ENCODE assay signal across 8 cellular contexts in genomic region chr1:153991151-153991472, GRCh38. TPM values are rescaled to one million over a fixed set of nuclear protein-coding genes. Genes with fewer than 3 reads are reported as not detected.
DNase-seq lines count a peak whose midpoint lies in the region; ATAC-seq and TF ChIP-seq lines count a peak whose summit lies in the region.

No MANE protein-coding gene starts in this region.

- TF ChIP-seq POLR2A in spleen (IDR thresholded peaks at IDR 0.05): no peak

- peaks cover 7% of the 10 kb centered on the region for H3K9me3 Mint-ChIP-seq in HFFc6
- H3K9me3 Mint-ChIP-seq in activated naive CD4-positive, alpha-beta T cell treated with anti-CD3 and anti-CD28 coated beads, Interleukin-2, amount 50 U/mL, for 72 hours: peaks cover 3 to 9% of the 10 kb centered on the region in 2 donors

- DNase-seq in HFFc6 (no peak), spleen (no peak), EL (no peak), kidney tubule cell (ENCODE audit: low spot score) (no peak), middle frontal gyrus (ENCODE audit: extremely low spot score, low spot score) (no peak)
- no peak for DNase-seq in activated naive CD4-positive, alpha-beta T cell treated with anti-CD3 and anti-CD28 coated beads, Interleukin-2, amount 50 U/mL, for 72 hours (ENCODE audit: low spot score in 2 of 2)

- peak overlapping the region; percentile 99 for H3K27ac Mint-ChIP-seq in HFFc6
- peak overlapping the region; percentile 97 for H3K27ac Mint-ChIP-seq in activated naive CD4-positive, alpha-beta T cell treated with anti-CD3 and anti-CD28 coated beads, Interleukin-2, amount 50 U/mL, for 72 hours

- peaks cover 41% of the 10 kb centered on the region for H3K4me1 Mint-ChIP-seq in HFFc6 (ENCODE audit: low read depth)

- peak overlapping the region; percentile 94 to 99 (median 97) for H3K27ac ChIP-seq in spleen

- no peak for TF ChIP-seq CTCF in HFFc6 (IDR thresholded peaks at IDR 0.05)
- no peak for TF ChIP-seq CTCF in spleen (IDR thresholded peaks at IDR 0.05 in 8 of 11, conservative IDR thresholded peaks at IDR 0.05 in 3 of 11)

- H3K36me3 Mint-ChIP-seq in HFFc6 (ENCODE audit: low read depth): peaks cover 41% of the 10 kb centered on the region
- peaks cover 36 to 49% of the 10 kb centered on the region in 2 donors for H3K36me3 Mint-ChIP-seq in activated naive CD4-positive, alpha-beta T cell treated with anti-CD3 and anti-CD28 coated beads, Interleukin-2, amount 50 U/mL, for 72 hours

- peak overlapping the region; percentile 99 for H3K4me3 Mint-ChIP-seq in HFFc6

- H3K36me3 ChIP-seq in iPS-15b (ENCODE audit: control insufficient read depth, insufficient read depth, low read length) (peaks cover 20% of the 10 kb centered on the region), spleen (peaks cover 0 to 49% (median 43%) of the 10 kb centered on the region in 6 donors)

- H3K4me3 ChIP-seq in iPS-15b (ENCODE audit: low read depth, low read length) (peak overlapping the region; percentile 98), spleen (peak overlapping the region; percentile 61 to 95 (median 72))

- H3K9ac ChIP-seq in iPS-15b (ENCODE audit: low read depth, low read length): peak overlapping the region; percentile 100

- H3K4me1 ChIP-seq in iPS-15b (ENCODE audit: control insufficient read depth, insufficient read depth, low read length) (peaks cover 3% of the 10 kb centered on the region), spleen (peaks cover 30 to 70% (median 57%) of the 10 kb centered on the region in 6 donors)

- no peaks in the 10 kb centered on the region for H3K27me3 ChIP-seq in iPS-15b (ENCODE audit: control insufficient read depth, insufficient read depth, low read length)
- no peaks in the 10 kb centered on the region for H3K27me3 ChIP-seq in spleen (replicated peaks in 1 of 7)

- intact Hi-C loops in spleen (cut with DNase I; ENCODE audit: low total_unique reads): no loop called here

- no peak for ATAC-seq in activated naive CD4-positive, alpha-beta T cell treated with anti-CD3 and anti-CD28 coated beads, Interleukin-2, amount 50 U/mL, for 72 hours
- no peak for ATAC-seq in HG03108 (IDR thresholded peaks at IDR 0.05; ENCODE audit: unreplicated experiment)

- H3K27me3 Mint-ChIP-seq in HFFc6 (ENCODE audit: insufficient read depth): peaks cover 18% of the 10 kb centered on the region

- 4 to 8% (median 6%) methylated on average over 6 of the region's 6 CpGs for WGBS in spleen, 5 donors

- H3K9me3 ChIP-seq in iPS-15b (ENCODE audit: control insufficient read depth, insufficient read depth, low read length) (no peaks in the 10 kb centered on the region), spleen (no peaks in the 10 kb centered on the region)

RNA-seq across cellular contexts. Expression of gene RPS27, which starts 0.6 kb away (rescaled TPM):
- total RNA-seq in HFFc6 (2021; fragmentation: NEBNext Ultra II Directional; extraction: Animal tissue kit (Norgen Biotek cat#: 25700)): 1,000 to 10,000 TPM in 4 of 6 experiments, 100 to 1,000 TPM in 2; 954 to 1,562 (median 1,206) TPM
- total RNA-seq in activated naive CD4-positive, alpha-beta T cell treated with anti-CD3 and anti-CD28 coated beads, Interleukin-2, amount 50 U/mL, for 72 hours: 1,000 to 10,000 TPM; 1,375 to 1,502 TPM
- 1,000 to 10,000 TPM; 1,398 to 3,190 (median 2,190) TPM for total RNA-seq in spleen
- over 10,000 TPM; 15,000 to 23,475 (median 23,384) TPM for polyA plus RNA-seq in spleen

RNA-seq across cellular contexts. Expression of gene RAB13, which starts 5.0 kb away (rescaled TPM):
- total RNA-seq in HFFc6 (2021; fragmentation: NEBNext Ultra II Directional; extraction: Animal tissue kit (Norgen Biotek cat#: 25700)): 100 to 1,000 TPM; 119 to 138 (median 128) TPM
- 10 to 100 TPM; 13.4 to 22.1 TPM for total RNA-seq in activated naive CD4-positive, alpha-beta T cell treated with anti-CD3 and anti-CD28 coated beads, Interleukin-2, amount 50 U/mL, for 72 hours
- total RNA-seq in spleen: 100 to 1,000 TPM in 1 of 7 donors, 10 to 100 TPM in 6; 31.8 to 115 (median 49.4) TPM
- 100 to 1,000 TPM in 1 of 3 donors, 10 to 100 TPM in 2; 94.9 to 111 (median 98.1) TPM for polyA plus RNA-seq in spleen

RNA-seq across cellular contexts. Expression of gene JTB, which starts 13.6 kb away (rescaled TPM):
- 100 to 1,000 TPM in 5 of 6 experiments, 10 to 100 TPM in 1; 99.3 to 128 (median 109) TPM for total RNA-seq in HFFc6 (2021; fragmentation: NEBNext Ultra II Directional; extraction: Animal tissue kit (Norgen Biotek cat#: 25700))
- total RNA-seq in activated naive CD4-positive, alpha-beta T cell treated with anti-CD3 and anti-CD28 coated beads, Interleukin-2, amount 50 U/mL, for 72 hours: 100 to 1,000 TPM in 1 of 2 donors, 10 to 100 TPM in 1; 51.0 to 130 TPM
- 100 to 1,000 TPM in 5 of 7 donors, 10 to 100 TPM in 2; 97.9 to 222 (median 102) TPM for total RNA-seq in spleen
- polyA plus RNA-seq in spleen: 100 to 1,000 TPM; 184 to 243 (median 204) TPM

RNA-seq across cellular contexts. Expression of gene CREB3L4, which starts 23.4 kb away (rescaled TPM):
- 1 to 10 TPM; 3.6 to 4.6 (median 4.1) TPM for total RNA-seq in HFFc6 (2021; fragmentation: NEBNext Ultra II Directional; extraction: Animal tissue kit (Norgen Biotek cat#: 25700))
- total RNA-seq in activated naive CD4-positive, alpha-beta T cell treated with anti-CD3 and anti-CD28 coated beads, Interleukin-2, amount 50 U/mL, for 72 hours: 10 to 100 TPM in 1 of 2 donors, 1 to 10 TPM in 1; 8.9 to 12.0 TPM
- total RNA-seq in spleen: 10 to 100 TPM in 2 of 7 donors, 1 to 10 TPM in 5; 6.1 to 18.0 (median 9.1) TPM
- 10 to 100 TPM in 2 of 3 donors, 1 to 10 TPM in 1; 8.9 to 13.3 (median 11.7) TPM for polyA plus RNA-seq in spleen

RNA-seq across cellular contexts. Expression of gene SLC39A1, which starts 27.8 kb away (rescaled TPM):
- 10 to 100 TPM; 88.8 to 95.7 (median 93.0) TPM for total RNA-seq in HFFc6 (2021; fragmentation: NEBNext Ultra II Directional; extraction: Animal tissue kit (Norgen Biotek cat#: 25700))
- 10 to 100 TPM; 54.9 to 96.6 TPM for total RNA-seq in activated naive CD4-positive, alpha-beta T cell treated with anti-CD3 and anti-CD28 coated beads, Interleukin-2, amount 50 U/mL, for 72 hours
- 10 to 100 TPM; 66.7 to 88.4 (median 81.1) TPM for total RNA-seq in spleen
- 10 to 100 TPM; 23.6 to 41.3 (median 40.6) TPM for polyA plus RNA-seq in spleen
